ENCODE assay signal across 16 cellular contexts in the genomic region with DNA sequence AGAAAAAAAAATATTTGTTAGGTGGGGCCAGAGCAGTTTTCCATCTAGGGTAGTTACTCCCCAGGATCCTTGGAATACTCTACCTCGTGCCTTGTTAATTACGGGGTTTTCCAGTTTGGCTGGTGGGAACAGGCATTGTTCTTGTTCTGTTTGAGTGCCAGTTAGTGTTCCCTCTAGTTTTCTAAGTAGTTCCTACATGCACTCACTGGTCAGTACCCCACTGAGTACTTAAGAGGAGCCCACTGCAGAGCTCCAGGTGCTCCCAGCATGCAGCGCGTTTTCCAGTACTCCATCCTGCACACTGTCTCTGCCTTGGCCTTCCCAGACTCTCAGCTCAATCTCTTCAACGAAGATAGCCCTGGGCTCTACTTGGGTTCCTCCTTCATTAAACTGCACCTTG. TPM values are rescaled to one million over a fixed set of nuclear protein-coding genes. Genes with fewer than 3 reads are reported as not detected.
DNase-seq lines count a peak whose midpoint lies in the region; ATAC-seq lines count a peak whose summit lies in the region.
"Had no signal": no experiment of that assay in that cellular context is flagged by ENCODE, and none has a peak within 500 bp of the region (broad histone marks: within the 10 kb centered on the region; RNA-seq: fewer than 3 reads in every experiment).

No MANE protein-coding gene starts in this region.

- DNase-seq in DMS79 (lab: John Stamatoyannopoulos, UW): peak; percentile 8
- peak; percentile 36 for DNase-seq in H7
- peak; percentile 63 for DNase-seq in NCI-H345 (lab: John Stamatoyannopoulos, UW)
- no peak for DNase-seq in activated T-helper 2 cell treated with anti-CD3 and anti-CD28 coated beads, Interferon-gamma antibody, Interleukin-2, Interleukin-4, amounts not matched to agents 10 μg/mL and 5 μg/mL and 100 μg/mL, durations not matched to agents 14 hours and 24 hours and 36 hours (ENCODE audit: low spot score)
- no peak for DNase-seq in posterior cingulate gyrus
- DNase-seq in CD1c-positive myeloid dendritic cell (ENCODE audit: extremely low spot score): no peak
- DNase-seq: CD4-positive, alpha-beta T cell; DND-41; MV-4-11; NCI-H1694 treated with DMSO at 0.1 percent for 48 hours; NCI-H2171 treated with DMSO at 0.1 percent for 48 hours; NCI-H524 treated with DMSO at 0.1 percent for 48 hours; SHP77 treated with DMSO at 0.1 percent for 48 hours had no signal

- H3K27ac Mint-ChIP-seq in activated T-helper 2 cell treated with anti-CD3 and anti-CD28 coated beads, Interferon-gamma antibody, Interleukin-2, Interleukin-4, amounts not matched to agents 10 μg/mL and 5 μg/mL and 100 μg/mL, durations not matched to agents 14 hours and 24 hours and 36 hours: no peak overlapping the region
- H3K27ac Mint-ChIP-seq: CD4-positive, alpha-beta T cell; T-helper 1 cell treated with Interleukin-12 subunit alpha and Interleukin-12 subunit beta and Interleukin-4 antibody, amounts not matched to agents 30 μg/mL and 1 μg/mL, for 36 hours had no signal

- H3K9me3 Mint-ChIP-seq in activated T-helper 2 cell treated with anti-CD3 and anti-CD28 coated beads, Interferon-gamma antibody, Interleukin-2, Interleukin-4, amounts not matched to agents 10 μg/mL and 5 μg/mL and 100 μg/mL, durations not matched to agents 14 hours and 24 hours and 36 hours: no peaks in the 10 kb centered on the region
- H3K9me3 Mint-ChIP-seq: CD4-positive, alpha-beta T cell; T-helper 1 cell treated with Interleukin-12 subunit alpha and Interleukin-12 subunit beta and Interleukin-4 antibody, amounts not matched to agents 30 μg/mL and 1 μg/mL, for 36 hours had no signal

- H3K4me1 ChIP-seq in iPS-18a (ENCODE audit: control insufficient read depth, low read depth, low read length): peaks cover 25% of the 10 kb centered on the region

- H3K9ac ChIP-seq in iPS-18a (ENCODE audit: low read length): peak overlapping the region; percentile 53

- intact Hi-C loops in activated T-helper 2 cell treated with anti-CD3 and anti-CD28 coated beads, Interferon-gamma antibody, Interleukin-2, Interleukin-4, amounts not matched to agents 10 μg/mL and 5 μg/mL and 100 μg/mL, durations not matched to agents 14 hours and 24 hours and 36 hours (cut with micrococcal nuclease): no loop called here
- intact Hi-C loops in posterior cingulate gyrus (cut with DNase I): no loop called here

- no peaks in the 10 kb centered on the region for H3K27me3 Mint-ChIP-seq in activated T-helper 2 cell treated with anti-CD3 and anti-CD28 coated beads, Interferon-gamma antibody, Interleukin-2, Interleukin-4, amounts not matched to agents 10 μg/mL and 5 μg/mL and 100 μg/mL, durations not matched to agents 14 hours and 24 hours and 36 hours (ENCODE audit: low read depth)
- H3K27me3 Mint-ChIP-seq: CD4-positive, alpha-beta T cell had no signal

- H3K36me3 Mint-ChIP-seq in activated T-helper 2 cell treated with anti-CD3 and anti-CD28 coated beads, Interferon-gamma antibody, Interleukin-2, Interleukin-4, amounts not matched to agents 10 μg/mL and 5 μg/mL and 100 μg/mL, durations not matched to agents 14 hours and 24 hours and 36 hours (ENCODE audit: low read depth): no peaks in the 10 kb centered on the region

- no peaks in the 10 kb centered on the region for H3K9me3 ChIP-seq in iPS-18a (ENCODE audit: control insufficient read depth, low read depth, low read length)

- no peaks in the 10 kb centered on the region for H3K4me1 Mint-ChIP-seq in activated T-helper 2 cell treated with anti-CD3 and anti-CD28 coated beads, Interferon-gamma antibody, Interleukin-2, Interleukin-4, amounts not matched to agents 10 μg/mL and 5 μg/mL and 100 μg/mL, durations not matched to agents 14 hours and 24 hours and 36 hours (ENCODE audit: low read depth)

- H3K4me3 ChIP-seq in H7 (ENCODE audit: insufficient read depth, low read depth, low read length) (no peak overlapping the region), iPS-18a (ENCODE audit: low read length) (no peak overlapping the region)

- peak overlapping the region; percentile 25 for H3K27ac ChIP-seq in iPS-18a (ENCODE audit: low read length)

- no peak overlapping the region for H3K4me3 Mint-ChIP-seq in activated T-helper 2 cell treated with anti-CD3 and anti-CD28 coated beads, Interferon-gamma antibody, Interleukin-2, Interleukin-4, amounts not matched to agents 10 μg/mL and 5 μg/mL and 100 μg/mL, durations not matched to agents 14 hours and 24 hours and 36 hours (ENCODE audit: low read depth)
- H3K4me3 Mint-ChIP-seq: CD4-positive, alpha-beta T cell; T-helper 1 cell treated with Interleukin-12 subunit alpha and Interleukin-12 subunit beta and Interleukin-4 antibody, amounts not matched to agents 30 μg/mL and 1 μg/mL, for 36 hours had no signal

- ATAC-seq in HG03571 (IDR thresholded peaks at IDR 0.05; ENCODE audit: unreplicated experiment): no peak

- no peaks in the 10 kb centered on the region for H3K36me3 ChIP-seq in H7 (replicated peaks; ENCODE audit: control insufficient read depth, insufficient read depth, low read length)
- H3K36me3 ChIP-seq in iPS-18a (ENCODE audit: control insufficient read depth, low read depth, low read length): no peaks in the 10 kb centered on the region

- H3K27me3 ChIP-seq in H7 (ENCODE audit: control insufficient read depth, insufficient read depth, low read length): no peaks in the 10 kb centered on the region
- H3K27me3 ChIP-seq in iPS-18a (ENCODE audit: control insufficient read depth, insufficient read depth, low read length): no peaks in the 10 kb centered on the region

RNA-seq across cellular contexts. Expression of gene AHCYL2, which starts 58.0 kb away (rescaled TPM):
- total RNA-seq in H7 (2014; rRNA removed; shearing (Covaris generic)): 14.2 and 26.9 TPM in 2 replicates
- 14.7 and 15.1 TPM in 2 replicates for total RNA-seq in activated T-helper 2 cell treated with anti-CD3 and anti-CD28 coated beads, Interferon-gamma antibody, Interleukin-2, Interleukin-4, amounts not matched to agents 10 μg/mL and 5 μg/mL and 100 μg/mL, durations not matched to agents 14 hours and 24 hours and 36 hours

Comparison
In these comparisons a context has a peak if more than half of its experiments do, and no peak if none do; other contexts are left out.
1. DNase-seq: peak in DMS79 (single experiment), H7 (single experiment) and NCI-H345 (single experiment); none in activated T-helper 2 cell treated with anti-CD3 and anti-CD28 coated beads, Interferon-gamma antibody, Interleukin-2, Interleukin-4, amounts not matched to agents 10 μg/mL and 5 μg/mL and 100 μg/mL, durations not matched to agents 14 hours and 24 hours and 36 hours (single experiment), posterior cingulate gyrus (0 of 10) and CD1c-positive myeloid dendritic cell (single experiment).